Comparison of ENCODE assay signal across 15 cellular contexts in the genomic region with DNA sequence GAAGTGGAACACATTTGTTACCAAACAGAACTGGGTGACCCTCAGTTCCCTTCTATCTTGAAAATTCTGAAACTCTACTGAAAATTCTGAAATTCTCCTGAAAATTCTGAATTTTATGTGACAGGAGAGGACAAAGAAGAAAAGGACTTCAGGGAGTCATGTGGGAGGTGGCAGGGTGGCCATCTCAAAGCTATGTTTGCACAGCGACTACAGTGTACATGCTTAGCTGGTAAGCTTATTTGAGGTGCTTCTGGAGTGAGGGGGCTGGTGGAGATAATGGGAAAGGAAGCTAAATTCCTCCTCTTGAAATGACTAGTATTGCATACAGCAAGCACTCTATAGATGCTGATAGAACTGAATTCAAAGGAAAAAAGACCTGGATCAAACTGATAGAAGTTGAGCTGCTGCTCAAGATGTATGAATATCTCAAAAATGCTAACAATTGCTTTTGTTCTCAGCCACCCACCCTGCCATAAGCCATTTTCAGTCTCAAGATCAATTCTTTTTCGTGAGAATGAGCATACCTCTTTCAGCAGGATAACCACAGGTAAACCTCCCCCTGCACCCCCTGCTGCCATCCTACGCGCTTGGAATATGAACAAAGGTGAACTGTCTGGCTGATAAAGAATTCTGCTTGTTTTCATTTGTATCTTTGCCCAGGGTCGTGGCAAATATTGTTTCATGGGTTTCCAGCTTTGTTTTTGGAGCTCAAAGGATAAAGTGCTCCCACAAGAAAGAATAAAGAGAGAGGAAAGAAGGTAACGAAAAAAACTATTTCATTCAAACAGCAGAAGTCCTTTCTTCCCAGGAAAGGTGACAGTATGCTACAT. TPM values are rescaled to one million over a fixed set of nuclear protein-coding genes. Genes with fewer than 3 reads are reported as not detected.
DNase-seq lines count a peak whose midpoint lies in the region; ATAC-seq, FAIRE-seq and TF ChIP-seq lines count a peak whose summit lies in the region.
"Had no signal": no experiment of that assay in that cellular context is flagged by ENCODE, and none has a peak within 500 bp of the region (broad histone marks: within the 10 kb centered on the region; RNA-seq: fewer than 3 reads in every experiment).

No MANE protein-coding gene starts in this region.

- H3K27me3 ChIP-seq in keratinocyte (ENCODE audit: control insufficient read depth, extremely low read depth, insufficient read depth, low read length) = no peaks in the 10 kb centered on the region
- H3K27me3 ChIP-seq: BE2C, SJSA1 had no signal

- TF ChIP-seq POLR2A in A549 (IDR thresholded peaks at IDR 0.05; ENCODE audit: low read length) = no peak

- POLR2A ChIA-PET in A549 (lab: Yijun Ruan, JAX) = interaction anchor here (0.6 kb wide), 1 partner anchor 17 kb away, joined by 5 read pairs; a partner anchor contains a TSS

- H3K79me2 ChIP-seq in keratinocyte (ENCODE audit: control insufficient read depth, insufficient read depth, low read length) = no peaks in the 10 kb centered on the region

- dilution Hi-C loops in keratinocyte (cut with MboI; ENCODE audit: extremely low pct_ligation_motif_present, low sequenced_read_pairs) = no loop called here

- H3K4me2 ChIP-seq in A549 = peak overlapping the region; percentile 44; the same call in 1 of the 3 replicates
- no peak overlapping the region for H3K4me2 ChIP-seq in keratinocyte (ENCODE audit: control insufficient read depth, extremely low read depth, insufficient read depth, low read depth, low read length)

- no peak overlapping the region for H3K9ac ChIP-seq in keratinocyte (ENCODE audit: control insufficient read depth, extremely low read depth, insufficient read depth, low read length)

- no peak overlapping the region for H2AFZ ChIP-seq in keratinocyte (ENCODE audit: control insufficient read depth, low read length)

- ATAC-seq in A549 (no peak), HG02852 (IDR thresholded peaks at IDR 0.05; ENCODE audit: unreplicated experiment) (no peak)
- no peak for ATAC-seq in activated T-helper 17 cell treated with anti-CD3 and anti-CD28 coated beads, Interleukin-2, amount 50 U/mL, for 72 hours (replicated peaks)

- H3K27ac Mint-ChIP-seq in activated T-helper 17 cell treated with anti-CD3 and anti-CD28 coated beads, Interleukin-2, amount 50 U/mL, for 72 hours = no peak overlapping the region
- H3K27ac Mint-ChIP-seq: HFFc6 had no signal

- no peaks in the 10 kb centered on the region for H3K27me3 Mint-ChIP-seq in activated T-helper 17 cell treated with anti-CD3 and anti-CD28 coated beads, Interleukin-2, amount 50 U/mL, for 72 hours

- no peak for TF ChIP-seq CTCF in A549 (IDR thresholded peaks at IDR 0.05)
- no peak for TF ChIP-seq CTCF in keratinocyte (optimal IDR thresholded peaks at IDR 0.05 in 1 of 3, IDR thresholded peaks at IDR 0.05 in 1 of 3, conservative IDR thresholded peaks at IDR 0.05 in 1 of 3; ENCODE audit: extremely low read depth in 1 of 3, insufficient read depth in 2 of 3, low read length in 3 of 3)

- 54% methylated on average over 6 of the region's 6 CpGs for whole genome bisulfite sequencing in A549 (ENCODE audit: missing lambda C conversion rate)

- TF ChIP-seq RAD21 in A549 (conservative IDR thresholded peaks at IDR 0.05 in 1 of 2, IDR thresholded peaks at IDR 0.05 in 1 of 2) = no peak

- H3K4me3 ChIP-seq in A549 (no peak overlapping the region), keratinocyte (ENCODE audit: control insufficient read depth in 2 of 3, extremely low read depth in 1 of 3, insufficient read depth in 2 of 3, low read depth in 1 of 3, low read length in 3 of 3) (no peak overlapping the region)
- H3K4me3 ChIP-seq: SJSA1 had no signal

- no peaks in the 10 kb centered on the region for H3K36me3 Mint-ChIP-seq in activated T-helper 17 cell treated with anti-CD3 and anti-CD28 coated beads, Interleukin-2, amount 50 U/mL, for 72 hours (ENCODE audit: low read depth)

- FAIRE-seq in A549 (lab: Jason Lieb, UNC) (no peak), keratinocyte (lab: Jason Lieb, UNC) (peak; percentile 32)

- H3K36me3 ChIP-seq in keratinocyte (ENCODE audit: control insufficient read depth in 2 of 2, extremely low read depth in 1 of 2, insufficient read depth in 2 of 2, low read length in 2 of 2) = no peaks in the 10 kb centered on the region
- H3K36me3 ChIP-seq: BE2C, SJSA1 had no signal

- DNase-seq in DMS53 (lab: John Stamatoyannopoulos, UW) (peak; percentile 17), DMS53 treated with DMSO at 0.1 percent for 48 hours (lab: John Stamatoyannopoulos, UW; ENCODE audit: unreplicated experiment) (no peak), A549 (ENCODE audit: low read depth in 1 of 2, low spot score in 1 of 2) (no peak), NCI-H146 (lab: John Stamatoyannopoulos, UW) (peak; percentile 71), keratinocyte (ENCODE audit: low read depth, low spot score) (no peak), NCI-H2196 treated with DMSO at 0.1 percent for 48 hours (lab: John Stamatoyannopoulos, UW; ENCODE audit: unreplicated experiment) (no peak)
- DNase-seq: BE2C, DMS 273 treated with DMSO at 0.1 percent for 48 hours, EL, HFFc6, NCI-H510A had no signal

- no peaks in the 10 kb centered on the region for H3K9me3 Mint-ChIP-seq in activated T-helper 17 cell treated with anti-CD3 and anti-CD28 coated beads, Interleukin-2, amount 50 U/mL, for 72 hours
- H3K9me3 Mint-ChIP-seq: HFFc6 had no signal

- H3K4me3 Mint-ChIP-seq in activated T-helper 17 cell treated with anti-CD3 and anti-CD28 coated beads, Interleukin-2, amount 50 U/mL, for 72 hours = no peak overlapping the region
- H3K4me3 Mint-ChIP-seq: HFFc6 had no signal

- no peaks in the 10 kb centered on the region for H3K9me3 ChIP-seq in A549
- H3K9me3 ChIP-seq in keratinocyte (ENCODE audit: control insufficient read depth, low read depth, low read length) = no peaks in the 10 kb centered on the region
- H3K9me3 ChIP-seq: BE2C, SJSA1 had no signal

- TF ChIP-seq EP300 in A549 (IDR thresholded peaks at IDR 0.05) = no peak

- no peaks in the 10 kb centered on the region for H4K20me1 ChIP-seq in keratinocyte (ENCODE audit: control insufficient read depth, extremely low read depth, insufficient read depth, low read length)

- H3K27ac ChIP-seq in A549 (no peak overlapping the region), keratinocyte (ENCODE audit: control insufficient read depth, insufficient read depth, low read length) (no peak overlapping the region)
- H3K27ac ChIP-seq: 22Rv1, SJSA1 had no signal

- CTCF ChIA-PET in A549 (lab: Yijun Ruan, JAX) = interaction anchor here (1.3 to 1.9 kb wide), 7 partner anchors 10 to 170 kb away, joined by 3 to 7 read pairs (median 4); a partner anchor contains a TSS

- H3K4me1 ChIP-seq in A549 = peaks cover 15% of the 10 kb centered on the region
- H3K4me1 ChIP-seq in keratinocyte (ENCODE audit: control insufficient read depth, extremely low read depth, insufficient read depth, low read length) = peaks cover 9% of the 10 kb centered on the region
- H3K4me1 ChIP-seq: BE2C, SJSA1 had no signal

- H3K4me1 Mint-ChIP-seq in activated T-helper 17 cell treated with anti-CD3 and anti-CD28 coated beads, Interleukin-2, amount 50 U/mL, for 72 hours = peaks cover 29% of the 10 kb centered on the region

- H3K9me1 ChIP-seq in keratinocyte (ENCODE audit: control insufficient read depth, extremely low read depth, insufficient read depth, low read length) = no peaks in the 10 kb centered on the region

TF ChIP-seq in A549, 52 proteins besides CTCF, POLR2A, EP300 and RAD21:
- TF ChIP-seq, protein P1, sequence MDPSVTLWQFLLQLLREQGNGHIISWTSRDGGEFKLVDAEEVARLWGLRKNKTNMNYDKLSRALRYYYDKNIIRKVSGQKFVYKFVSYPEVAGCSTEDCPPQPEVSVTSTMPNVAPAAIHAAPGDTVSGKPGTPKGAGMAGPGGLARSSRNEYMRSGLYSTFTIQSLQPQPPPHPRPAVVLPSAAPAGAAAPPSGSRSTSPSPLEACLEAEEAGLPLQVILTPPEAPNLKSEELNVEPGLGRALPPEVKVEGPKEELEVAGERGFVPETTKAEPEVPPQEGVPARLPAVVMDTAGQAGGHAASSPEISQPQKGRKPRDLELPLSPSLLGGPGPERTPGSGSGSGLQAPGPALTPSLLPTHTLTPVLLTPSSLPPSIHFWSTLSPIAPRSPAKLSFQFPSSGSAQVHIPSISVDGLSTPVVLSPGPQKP (IDR thresholded peaks at IDR 0.05; ENCODE audit: low read depth, low read length) = no peak
- TF ChIP-seq ZSCAN20 (CRISPR knock-in tag; IDR thresholded peaks at IDR 0.05) (no peak), CHD4 (IDR thresholded peaks at IDR 0.05; ENCODE audit: borderline replicate concordance) (no peak), RCOR1 (IDR thresholded peaks at IDR 0.05; ENCODE audit: low read depth, low read length) (no peak), SREBF2 (IDR thresholded peaks at IDR 0.05) (no peak), HOXB5 (CRISPR knock-in tag; IDR thresholded peaks at IDR 0.05) (no peak), EHMT2 (IDR thresholded peaks at IDR 0.05; ENCODE audit: low read depth) (no peak)
- TF ChIP-seq, protein P2, sequence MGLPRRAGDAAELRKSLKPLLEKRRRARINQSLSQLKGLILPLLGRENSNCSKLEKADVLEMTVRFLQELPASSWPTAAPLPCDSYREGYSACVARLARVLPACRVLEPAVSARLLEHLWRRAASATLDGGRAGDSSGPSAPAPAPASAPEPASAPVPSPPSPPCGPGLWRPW (IDR thresholded peaks at IDR 0.05) = no peak

RNA-seq across cellular contexts. Expression of a gene that starts 16.6 kb away (rescaled TPM):
- polyA plus RNA-seq in A549 (2011; rRNA removed) (10.6 and 12.1 TPM in 2 replicates), A549 (2017; fragmentation: RNase III; extraction: RNeasy Plus Mini Kit Qiagen cat#74134 plus additional on column Dnase treatment) (5.8 to 7.3 TPM (median 7.3 TPM) in 3 replicates), keratinocyte (18.6 to 29.9 TPM (median 26.2 TPM) in 3 replicates)
- 3.9 and 4.0 TPM in 2 replicates for polyA plus RNA-seq in A549 (2012; cell fraction: cytosol; rRNA removed)
- polyA plus RNA-seq in A549 (2012; cell fraction: nucleus; rRNA removed) = 3.3 and 3.6 TPM in 2 replicates
- 9.3 and 11.6 TPM in 2 replicates for polyA minus RNA-seq in A549 (2011; rRNA and poly(A)+ RNA removed)
- polyA plus RNA-seq in keratinocyte (2011; ENCODE audit: low read depth) = 11.1 TPM
- 20.9 and 29.6 TPM in 2 replicates for polyA plus RNA-seq in keratinocyte (2011; cell fraction: cytosol; rRNA removed)
- 40.7 and 41.9 TPM in 2 replicates for polyA plus RNA-seq in keratinocyte (2011; cell fraction: nucleus; rRNA removed)
- polyA plus RNA-seq in keratinocyte (2012; ENCODE audit: low replicate concordance) = 11.2 and 24.6 TPM in 2 replicates
- polyA minus RNA-seq in keratinocyte = 20.9 to 29.1 TPM (median 25.6 TPM) in 3 replicates
- polyA minus RNA-seq in keratinocyte (2011; cell fraction: cytosol; rRNA and poly(A)+ RNA removed) = 17.5 TPM
- polyA minus RNA-seq in keratinocyte (2011; cell fraction: nucleus; rRNA and poly(A)+ RNA removed) = 19.2 and 35.8 TPM in 2 replicates
- 10 to 100 TPM; 12.3 to 17.0 TPM for total RNA-seq in activated T-helper 17 cell treated with anti-CD3 and anti-CD28 coated beads, Interleukin-2, amount 50 U/mL, for 72 hours

Comparison
In these comparisons a context has a peak if more than half of its experiments do, and no peak if none do; other contexts are left out.
1. DNase-seq: peak in DMS53 (single experiment) and NCI-H146 (single experiment); none in DMS53 treated with DMSO at 0.1 percent for 48 hours (single experiment), A549 (0 of 2), keratinocyte (single experiment) and NCI-H2196 treated with DMSO at 0.1 percent for 48 hours (single experiment).